17 cellular contexts compared by ENCODE assay signal in genomic region chr3:190031887-190032752, GRCh38.
DNase-seq lines count a peak whose midpoint lies in the region; ATAC-seq and TF ChIP-seq lines count a peak whose summit lies in the region.
"Had no signal": no experiment of that assay in that cellular context is flagged by ENCODE, and none has a peak within 500 bp of the region (broad histone marks: within the 10 kb centered on the region; RNA-seq: fewer than 3 reads in every experiment).

No MANE protein-coding gene starts in this region.

- intact Hi-C loops in mucosa of descending colon (cut with DNase I, micrococcal nuclease): no loop called here

- CTCF ChIA-PET in AG04450 (lab: Charles Lee): interaction anchor here (0.6 to 2.0 kb wide), 6 partner anchors 32 to 359 kb away, joined by 3 to 5 read pairs (median 4); partner anchors contain the start of genes CLDN1 and P3H2

- peak overlapping the region; percentile 60 for H3K4me3 Mint-ChIP-seq in HFFc6
- H3K4me3 Mint-ChIP-seq: activated CD8-positive, alpha-beta T cell treated with anti-CD3 and anti-CD28 coated beads for 36 hours; stimulated activated memory B cell treated with anti-CD40 and anti-IgM and Interleukin-4, amounts not matched to agents 10 μg/mL and 1 μg/mL and 100 μg/mL, for 72 hours had no signal

- no peaks in the 10 kb centered on the region for H3K9me3 ChIP-seq in AG04450 (ENCODE audit: control insufficient read depth, insufficient read depth, low read length)
- no peaks in the 10 kb centered on the region for H3K9me3 ChIP-seq in mucosa of descending colon
- H3K9me3 ChIP-seq: Caco-2, ovary had no signal

- no peaks in the 10 kb centered on the region for H3K27me3 ChIP-seq in AG04450 (ENCODE audit: control insufficient read depth, insufficient read depth, low read length)
- no peaks in the 10 kb centered on the region for H3K27me3 ChIP-seq in brain microvascular endothelial cell (replicated peaks)
- H3K27me3 ChIP-seq: ovary had no signal

- H3K4me3 ChIP-seq in AG04450 (ENCODE audit: low read depth, low read length): no peak overlapping the region
- no peak overlapping the region for H3K4me3 ChIP-seq in brain microvascular endothelial cell (ENCODE audit: low read depth, low read length)
- H3K4me3 ChIP-seq in mucosa of descending colon: no peak overlapping the region
- H3K4me3 ChIP-seq: ovary had no signal

- TF ChIP-seq CTCF in AG04450 (IDR thresholded peaks at IDR 0.05; ENCODE audit: low read depth, low read length) (no peak), HFFc6 (IDR thresholded peaks at IDR 0.05) (no peak), brain microvascular endothelial cell (IDR thresholded peaks at IDR 0.05; ENCODE audit: low read depth, low read length, missing control alignments) (no peak), mucosa of descending colon (IDR thresholded peaks at IDR 0.05) (no peak)

- POLR2A ChIA-PET in AG04450 (lab: Yijun Ruan, JAX): no interaction called here

- H3K9me3 Mint-ChIP-seq in HFFc6: no peaks in the 10 kb centered on the region
- H3K9me3 Mint-ChIP-seq: activated CD8-positive, alpha-beta T cell treated with anti-CD3 and anti-CD28 coated beads for 36 hours; stimulated activated memory B cell treated with anti-CD40 and anti-IgM and Interleukin-4, amounts not matched to agents 10 μg/mL and 1 μg/mL and 100 μg/mL, for 72 hours had no signal

- no peaks in the 10 kb centered on the region for H3K4me1 ChIP-seq in mucosa of descending colon (ENCODE audit: low read depth)
- H3K4me1 ChIP-seq: Caco-2 had no signal

- peak overlapping the region; percentile 85 for H3K27ac Mint-ChIP-seq in HFFc6
- H3K27ac Mint-ChIP-seq: activated CD8-positive, alpha-beta T cell treated with anti-CD3 and anti-CD28 coated beads for 36 hours; stimulated activated memory B cell treated with anti-CD40 and anti-IgM and Interleukin-4, amounts not matched to agents 10 μg/mL and 1 μg/mL and 100 μg/mL, for 72 hours had no signal

- H3K4me1 Mint-ChIP-seq in HFFc6 (ENCODE audit: low read depth): peaks cover 38% of the 10 kb centered on the region
- H3K4me1 Mint-ChIP-seq: stimulated activated memory B cell treated with anti-CD40 and anti-IgM and Interleukin-4, amounts not matched to agents 10 μg/mL and 1 μg/mL and 100 μg/mL, for 72 hours had no signal

- H3K36me3 Mint-ChIP-seq in HFFc6 (ENCODE audit: low read depth): peaks cover 4% of the 10 kb centered on the region; the same call in 1 of the 2 replicates
- H3K36me3 Mint-ChIP-seq: stimulated activated memory B cell treated with anti-CD40 and anti-IgM and Interleukin-4, amounts not matched to agents 10 μg/mL and 1 μg/mL and 100 μg/mL, for 72 hours had no signal

- in situ Hi-C loops in brain microvascular endothelial cell (cut with HindIII; ENCODE audit: low pct_ligation_motif_present, low sequenced_read_pairs): no loop called here

- no peak for DNase-seq in AG04450 (ENCODE audit: low read depth, low spot score)
- no peak for DNase-seq in HFFc6
- no peak for DNase-seq in brain microvascular endothelial cell
- DNase-seq in mucosa of descending colon: no peak
- DNase-seq in NCI-H82 (lab: John Stamatoyannopoulos, UW): no peak
- no peak for DNase-seq in NCI-H2196 (lab: John Stamatoyannopoulos, UW; ENCODE audit: unreplicated experiment)
- DNase-seq: activated CD8-positive, alpha-beta T cell treated with anti-CD3 and anti-CD28 coated beads for 36 hours; amygdala; NCI-H1694 treated with DMSO at 0.1 percent for 48 hours; NCI-H510A treated with DMSO at 0.1 percent for 48 hours; ovary; SW 1271; trophoblast cell had no signal

- ATAC-seq in mucosa of descending colon (peak; percentile 54), HG02571 (IDR thresholded peaks at IDR 0.05; ENCODE audit: unreplicated experiment) (no peak), HG02981 (IDR thresholded peaks at IDR 0.05; ENCODE audit: unreplicated experiment) (no peak)
- ATAC-seq: activated CD8-positive, alpha-beta T cell treated with anti-CD3 and anti-CD28 coated beads for 36 hours; stimulated activated memory B cell treated with anti-CD40 and anti-IgM and Interleukin-4, amounts not matched to agents 10 μg/mL and 1 μg/mL and 100 μg/mL, for 72 hours had no signal

- H3K27ac ChIP-seq in AG04450 (ENCODE audit: low read depth, low read length) (peak overlapping the region; percentile 22), brain microvascular endothelial cell (peak overlapping the region; percentile 34)
- H3K27ac ChIP-seq: ovary had no signal

- H3K27me3 Mint-ChIP-seq in HFFc6 (ENCODE audit: insufficient read depth): no peaks in the 10 kb centered on the region

- H3K36me3 ChIP-seq in brain microvascular endothelial cell (replicated peaks): no peaks in the 10 kb centered on the region
- H3K36me3 ChIP-seq in mucosa of descending colon (ENCODE audit: low read depth): no peaks in the 10 kb centered on the region
- H3K36me3 ChIP-seq: ovary had no signal
